ENCODE assay signal across 1 cellular context in the genomic region with DNA sequence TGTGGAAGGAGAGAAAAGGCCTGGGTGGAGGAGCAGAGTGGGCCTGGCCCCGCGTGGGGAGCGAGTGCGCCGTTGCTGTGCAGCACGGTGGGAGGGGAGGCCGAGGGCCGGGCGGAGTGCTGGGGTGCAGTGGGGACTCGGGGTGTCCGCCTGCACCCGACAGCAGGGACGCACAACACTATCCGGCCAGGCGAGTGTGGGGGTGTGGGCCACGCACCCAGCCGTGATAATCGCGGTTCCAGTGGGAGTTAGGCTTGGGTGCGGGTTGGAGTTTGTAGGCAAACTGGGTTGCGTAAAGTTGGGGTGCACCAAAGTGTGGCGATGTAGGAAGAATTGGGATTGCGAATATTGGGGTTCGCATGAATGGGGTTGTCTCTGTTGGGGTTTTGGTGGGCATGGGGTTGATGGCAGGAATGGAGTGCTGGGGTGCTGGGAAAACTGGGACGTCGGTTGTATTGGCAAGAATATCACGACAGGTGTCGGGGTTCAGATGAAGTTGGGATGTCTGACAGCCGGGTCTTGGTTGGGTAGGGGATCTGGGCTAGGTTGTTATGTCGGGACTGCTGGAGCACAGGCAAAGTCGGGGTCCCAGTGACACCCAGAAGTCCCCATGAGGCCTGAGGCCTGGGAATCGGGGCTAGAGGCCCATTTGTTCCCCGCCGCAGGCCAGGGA.
A peak's percentile ranks its signal among the peaks of the same experiment; 100 is the strongest.
TF ChIP-seq lines count a peak whose summit lies in the region.

No MANE protein-coding gene starts in this region.

TF ChIP-seq in IMR-90, 13 proteins besides CTCF, POLR2A, EP300 and RAD21:
- TF ChIP-seq CEBPB (IDR thresholded peaks at IDR 0.05; ENCODE audit: low read depth, low read length) (no peak), BHLHE40 (IDR thresholded peaks at IDR 0.05; ENCODE audit: low read depth, low read length) (peak; percentile 42; the same call in 1 of the 2 replicates)
